Comparison of ENCODE assay signal across 17 cellular contexts in the genomic region with DNA sequence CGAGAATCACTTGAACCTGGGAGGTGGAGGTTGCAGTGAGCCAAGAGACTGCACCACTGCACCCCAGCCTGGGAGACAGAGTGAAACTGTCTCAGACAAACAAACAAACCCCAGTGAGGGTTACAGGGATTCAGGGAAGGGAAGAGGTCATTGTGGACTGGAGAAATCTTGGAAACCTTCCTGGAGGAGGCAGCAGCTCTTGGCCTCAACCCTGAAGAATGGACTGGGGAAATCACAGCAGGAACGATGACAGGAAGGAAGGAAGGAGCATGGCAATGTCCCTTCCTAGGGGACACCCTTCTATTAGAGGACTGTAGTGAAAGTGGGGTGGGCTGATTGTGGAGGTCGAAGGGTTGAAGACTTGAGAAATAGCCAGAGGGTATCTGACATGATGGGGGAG.
"Had no signal": no experiment of that assay in that cellular context is flagged by ENCODE, and none has a peak within 500 bp of the region (broad histone marks: within the 10 kb centered on the region; RNA-seq: fewer than 3 reads in every experiment).

No MANE protein-coding gene starts in this region.

- H3K9me3 ChIP-seq: esophagus squamous epithelium, psoas muscle, spleen, testis, upper lobe of right lung had no signal

- H3K4me1 ChIP-seq: foreskin keratinocyte, psoas muscle, testis had no signal

- H3K27me3 ChIP-seq: esophagus squamous epithelium, foreskin keratinocyte, spleen, testis, upper lobe of right lung had no signal

- H3K27ac ChIP-seq: foreskin keratinocyte, psoas muscle, spleen, testis, upper lobe of right lung had no signal

- H3K27ac Mint-ChIP-seq: activated CD4-positive, alpha-beta memory T cell treated with anti-CD3 and anti-CD28 coated beads for 36 hours; activated T-helper 2 cell treated with anti-CD3 and anti-CD28 coated beads, Interferon-gamma antibody, Interleukin-2, Interleukin-4, amounts not matched to agents 10 μg/mL and 5 μg/mL and 100 μg/mL, durations not matched to agents 14 hours and 24 hours and 36 hours; natural killer cell had no signal

- H3K9me3 Mint-ChIP-seq: activated CD4-positive, alpha-beta memory T cell treated with anti-CD3 and anti-CD28 coated beads for 36 hours; activated naive CD8-positive, alpha-beta T cell treated with anti-CD3 and anti-CD28 coated beads, Interleukin-2, amount 10 ng/mL, durations not matched to agents 7 days and 5 days; activated T-helper 2 cell treated with anti-CD3 and anti-CD28 coated beads, Interferon-gamma antibody, Interleukin-2, Interleukin-4, amounts not matched to agents 10 μg/mL and 5 μg/mL and 100 μg/mL, durations not matched to agents 14 hours and 24 hours and 36 hours; natural killer cell had no signal

- H3K27me3 Mint-ChIP-seq: activated CD4-positive, alpha-beta memory T cell treated with anti-CD3 and anti-CD28 coated beads for 36 hours; activated naive CD8-positive, alpha-beta T cell treated with anti-CD3 and anti-CD28 coated beads, Interleukin-2, amount 10 ng/mL, durations not matched to agents 7 days and 5 days had no signal

- ATAC-seq: foreskin keratinocyte, left cardiac atrium, natural killer cell, psoas muscle, sciatic nerve, upper lobe of right lung had no signal

- H3K4me3 Mint-ChIP-seq: activated CD4-positive, alpha-beta memory T cell treated with anti-CD3 and anti-CD28 coated beads for 36 hours; activated naive CD8-positive, alpha-beta T cell treated with anti-CD3 and anti-CD28 coated beads, Interleukin-2, amount 10 ng/mL, durations not matched to agents 7 days and 5 days; natural killer cell had no signal

- H3K36me3 Mint-ChIP-seq: natural killer cell had no signal

- H3K4me3 ChIP-seq: esophagus squamous epithelium, lung, psoas muscle, spleen, testis, upper lobe of right lung had no signal

- DNase-seq: activated CD4-positive, alpha-beta memory T cell treated with anti-CD3 and anti-CD28 coated beads for 36 hours; activated naive CD8-positive, alpha-beta T cell treated with anti-CD3 and anti-CD28 coated beads, Interleukin-2, amount 10 ng/mL, durations not matched to agents 7 days and 5 days; aorta; esophagus squamous epithelium; foreskin keratinocyte; left cardiac atrium; natural killer cell; occipital lobe; spleen; stimulated activated CD4-positive, alpha-beta T cell treated with anti-CD3 and anti-CD28 coated beads, Interleukin-1b, Interleukin-23, amount 100 ng/mL, for 48 hours; stimulated activated naive CD4-positive, alpha-beta T cell; testis; upper lobe of right lung had no signal
